20 cellular contexts compared by ENCODE assay signal in the genomic region with DNA sequence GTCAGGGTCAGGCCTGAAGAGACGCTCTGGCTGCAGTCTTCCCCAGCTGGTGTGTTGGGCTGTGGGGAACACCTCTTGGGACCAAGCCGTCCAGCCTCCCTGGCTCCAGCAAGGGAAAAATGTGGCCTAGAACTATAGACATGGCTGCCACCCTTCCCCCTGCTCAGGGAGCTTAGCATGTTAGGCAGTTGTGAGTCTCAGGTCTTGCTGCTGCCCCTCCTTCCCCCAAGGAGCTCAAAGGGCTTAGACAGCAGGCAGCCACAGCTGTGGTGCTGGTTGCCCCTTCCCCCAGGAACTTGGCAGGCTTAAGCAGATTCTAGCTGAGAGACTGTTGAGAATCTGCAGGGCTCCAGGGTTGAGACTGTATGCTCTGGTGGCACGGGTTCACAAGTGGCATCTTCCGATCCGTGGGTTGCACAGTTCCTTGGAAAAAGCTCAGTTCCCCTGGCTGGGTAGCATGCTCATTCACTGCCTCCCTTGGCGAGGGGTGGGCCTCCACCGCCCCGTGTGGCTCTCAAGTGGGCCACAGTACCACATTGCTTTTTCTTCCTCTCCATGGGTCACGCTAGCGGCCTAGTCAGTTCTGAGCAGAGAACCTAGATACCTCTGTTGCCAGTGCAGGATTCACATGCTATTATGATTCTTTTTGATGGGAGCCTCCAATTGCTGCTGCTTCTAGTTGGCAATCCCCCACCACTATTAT.
"Had no signal": no experiment of that assay in that cellular context is flagged by ENCODE, and none has a peak within 500 bp of the region (broad histone marks: within the 10 kb centered on the region; RNA-seq: fewer than 3 reads in every experiment).

No MANE protein-coding gene starts in this region.

- H3K4me3 ChIP-seq: dorsolateral prefrontal cortex, esophagus muscularis mucosa, gastrocnemius medialis, heart right ventricle, right atrium auricular region, sigmoid colon, skin epidermis had no signal

- H3K36me3 Mint-ChIP-seq: naive thymus-derived CD4-positive, alpha-beta T cell had no signal

- H3K27me3 ChIP-seq: dorsolateral prefrontal cortex, esophagus muscularis mucosa, gastrocnemius medialis, heart right ventricle, neutrophil, right atrium auricular region, sigmoid colon had no signal

- H3K9me3 ChIP-seq: neutrophil had no signal

- DNase-seq: cortex of kidney; dorsolateral prefrontal cortex; effector memory CD4-positive, alpha-beta T cell; gastrocnemius medialis; heart right ventricle; hypothalamus; islet precursor cell; mammary epithelial cell; naive thymus-derived CD4-positive, alpha-beta T cell; nephron progenitor cell; sigmoid colon; stimulated activated CD4-positive, alpha-beta T cell treated with anti-CD3 and anti-CD28 coated beads, Interleukin-12 subunit alpha, Interleukin-12 subunit beta, amount 100 ng/mL, for 4 hours; stimulated activated naive CD4-positive, alpha-beta T cell; trophoblast cell had no signal

- H3K4me1 Mint-ChIP-seq: naive thymus-derived CD4-positive, alpha-beta T cell; nephron progenitor cell had no signal

- ATAC-seq: gastrocnemius medialis; heart right ventricle; left lobe of liver; naive thymus-derived CD4-positive, alpha-beta T cell had no signal

- H3K36me3 ChIP-seq: esophagus muscularis mucosa, gastrocnemius medialis, heart right ventricle, neutrophil, right atrium auricular region, sigmoid colon had no signal

- H3K27me3 Mint-ChIP-seq: naive thymus-derived CD4-positive, alpha-beta T cell had no signal

- H3K4me1 ChIP-seq: esophagus muscularis mucosa, gastrocnemius medialis, heart right ventricle, right atrium auricular region, sigmoid colon had no signal

- H3K27ac ChIP-seq: dorsolateral prefrontal cortex, epithelial cell of prostate, esophagus muscularis mucosa, gastrocnemius medialis, heart right ventricle, neutrophil, right atrium auricular region, sigmoid colon, skin epidermis had no signal

- H3K4me3 Mint-ChIP-seq: naive thymus-derived CD4-positive, alpha-beta T cell; nephron progenitor cell had no signal

- H3K27ac Mint-ChIP-seq: naive thymus-derived CD4-positive, alpha-beta T cell; nephron progenitor cell had no signal
